8 cellular contexts compared by ENCODE assay signal in genomic region chr12:81759215-81759991, GRCh38. TPM values are rescaled to one million over a fixed set of nuclear protein-coding genes. Genes with fewer than 3 reads are reported as not detected.
DNase-seq lines count a peak whose midpoint lies in the region; ATAC-seq and TF ChIP-seq lines count a peak whose summit lies in the region.

Gene PPFIA2, minus strand, starts transcription at chr12:81759350.

- peak; percentile 39 to 71 for ATAC-seq in activated naive CD4-positive, alpha-beta T cell treated with anti-CD3 and anti-CD28 coated beads, Interleukin-2, amount 50 U/mL, for 72 hours
- ATAC-seq in HG02642 (IDR thresholded peaks at IDR 0.05; ENCODE audit: poor library complexity, unreplicated experiment) = no peak
- no peak for ATAC-seq in GM21381 (IDR thresholded peaks at IDR 0.05; ENCODE audit: unreplicated experiment)

- H2AFZ ChIP-seq in osteoblast (ENCODE audit: low read length) = peak within 1 kb of the TSS; percentile 68

- H3K36me3 ChIP-seq in cardiac muscle cell (no peaks in the 10 kb centered on the region), osteoblast (ENCODE audit: insufficient read depth, low read length) (no peaks in the 10 kb centered on the region)

- TF ChIP-seq CTCF in cardiac muscle cell (IDR thresholded peaks at IDR 0.05; ENCODE audit: low read depth, low read length) (no peak), osteoblast (IDR thresholded peaks at IDR 0.05; ENCODE audit: extremely low read depth, low read depth, low read length) (no peak)

- H3K27me3 ChIP-seq in cardiac muscle cell (peaks cover 42% of the 10 kb centered on the region), osteoblast (ENCODE audit: insufficient read depth, low read length) (peaks cover 6% of the 10 kb centered on the region)

- H3K4me1 ChIP-seq in cardiac muscle cell (ENCODE audit: low read depth) (no peaks in the 10 kb centered on the region), osteoblast (ENCODE audit: insufficient read depth, low read length) (no peaks in the 10 kb centered on the region)

- H3K9me3 ChIP-seq in cardiac muscle cell (ENCODE audit: low read depth) = no peaks in the 10 kb centered on the region
- no peaks in the 10 kb centered on the region for H3K9me3 ChIP-seq in osteoblast (ENCODE audit: low read depth, low read length)

- peak; percentile 59 for DNase-seq in D341Med (ENCODE audit: low spot score)
- peak; percentile 34 for DNase-seq in NCI-H1694 (lab: John Stamatoyannopoulos, UW)
- DNase-seq in activated naive CD4-positive, alpha-beta T cell treated with anti-CD3 and anti-CD28 coated beads, Interleukin-2, amount 50 U/mL, for 72 hours (ENCODE audit: low spot score in 2 of 2) = peak in 1 of 2 donors; percentile 7
- DNase-seq in cardiac muscle cell (ENCODE audit: low read depth in 1 of 2, low spot score in 1 of 2) = peak; percentile 30 to 63
- no peak for DNase-seq in osteoblast (ENCODE audit: insufficient read length, low spot score, missing footprints)
- DNase-seq in dermis blood vessel endothelial cell = no peak

- H3K4me3 ChIP-seq in cardiac muscle cell (peak within 1 kb of the TSS; percentile 49), osteoblast (ENCODE audit: insufficient read depth, low read length) (peak within 1 kb of the TSS; percentile 66)

- H3K27ac ChIP-seq in cardiac muscle cell (no peak within 1 kb of the TSS), osteoblast (ENCODE audit: low read depth, low read length) (no peak within 1 kb of the TSS)

- H3K27ac Mint-ChIP-seq in activated naive CD4-positive, alpha-beta T cell treated with anti-CD3 and anti-CD28 coated beads, Interleukin-2, amount 50 U/mL, for 72 hours = no peak within 1 kb of the TSS

- H3K36me3 Mint-ChIP-seq in activated naive CD4-positive, alpha-beta T cell treated with anti-CD3 and anti-CD28 coated beads, Interleukin-2, amount 50 U/mL, for 72 hours = no peaks in the 10 kb centered on the region

- H3K4me2 ChIP-seq in osteoblast (ENCODE audit: insufficient read depth, low read length) = peak within 1 kb of the TSS; percentile 80

- H3K9me3 Mint-ChIP-seq in activated naive CD4-positive, alpha-beta T cell treated with anti-CD3 and anti-CD28 coated beads, Interleukin-2, amount 50 U/mL, for 72 hours = no peaks in the 10 kb centered on the region

- H4K20me1 ChIP-seq in osteoblast (ENCODE audit: insufficient read depth, low read length) = no peaks in the 10 kb centered on the region

- no peaks in the 10 kb centered on the region for H3K79me2 ChIP-seq in osteoblast (ENCODE audit: insufficient read depth, low read length)

RNA-seq across cellular contexts. Expression of gene PPFIA2, which starts in this region (rescaled TPM):
- total RNA-seq in activated naive CD4-positive, alpha-beta T cell treated with anti-CD3 and anti-CD28 coated beads, Interleukin-2, amount 50 U/mL, for 72 hours = not detected
- total RNA-seq in cardiac muscle cell = 18.7 and 53.5 TPM in 2 replicates
- polyA plus RNA-seq in cardiac muscle cell = 17.1 and 41.2 TPM in 2 replicates
- 3.3 and 4.7 TPM in 2 replicates for total RNA-seq in osteoblast
- total RNA-seq in dermis blood vessel endothelial cell = not detected in 2 replicates

Comparison
In these comparisons a context has a peak if more than half of its experiments do, and no peak if none do; other contexts are left out.
1. Peak in ATAC-seq in activated naive CD4-positive, alpha-beta T cell treated with anti-CD3 and anti-CD28 coated beads, Interleukin-2, amount 50 U/mL, for 72 hours; RNA of the gene not detected or under 1 TPM.
2. DNase-seq: peak in D341Med (single experiment), NCI-H1694 (single experiment) and cardiac muscle cell (2 of 2); none in osteoblast (single experiment) and dermis blood vessel endothelial cell (single experiment).